Comparison of ENCODE assay signal across 27 cellular contexts in the genomic region with DNA sequence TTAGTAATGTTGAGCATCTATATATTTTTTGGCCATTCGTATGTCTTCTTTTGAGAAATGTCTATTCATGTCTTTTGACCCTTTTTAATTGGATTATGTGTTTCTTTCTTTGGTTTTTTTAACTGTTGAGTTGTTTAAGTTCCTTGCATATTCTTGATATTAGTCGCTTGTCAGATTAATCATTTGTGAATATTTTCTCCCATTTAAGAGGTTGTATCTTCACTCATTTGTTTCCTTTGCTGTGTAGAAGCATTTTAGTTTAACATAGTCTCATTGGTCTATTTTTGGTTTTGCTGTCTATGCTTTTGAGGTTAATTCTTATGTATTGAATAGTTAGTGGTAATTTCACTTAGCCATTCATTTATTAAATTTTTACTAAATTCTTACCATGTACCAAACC.
"Had no signal": no experiment of that assay in that cellular context is flagged by ENCODE, and none has a peak within 500 bp of the region (broad histone marks: within the 10 kb centered on the region; RNA-seq: fewer than 3 reads in every experiment).

No MANE protein-coding gene starts in this region.

- H3K36me3 ChIP-seq: neural progenitor cell, pancreas, prostate gland, right lobe of liver, sigmoid colon, suprapubic skin, tibial artery, upper lobe of left lung, vagina had no signal

- H3K27me3 ChIP-seq: neural progenitor cell, pancreas, right lobe of liver, sigmoid colon, suprapubic skin, testis, tibial artery, upper lobe of left lung, vagina had no signal

- H3K4me2 ChIP-seq: neural progenitor cell had no signal

- H3K9me3 Mint-ChIP-seq: nephron; neural progenitor cell; stimulated activated memory B cell treated with anti-CD40 and anti-IgM and Interleukin-4, amounts not matched to agents 10 μg/mL and 1 μg/mL and 100 μg/mL, for 72 hours; stimulated activated naive CD8-positive, alpha-beta T cell treated with anti-CD3 and anti-CD28 coated beads, Interleukin-15, amount 100 ng/mL, for 72 hours had no signal

- ATAC-seq: naive thymus-derived CD4-positive, alpha-beta T cell; natural killer cell; pancreas; right cardiac atrium; right lobe of liver; stimulated activated memory B cell treated with anti-CD40 and anti-IgM and Interleukin-4, amounts not matched to agents 10 μg/mL and 1 μg/mL and 100 μg/mL, for 72 hours; stimulated activated naive CD8-positive, alpha-beta T cell treated with anti-CD3 and anti-CD28 coated beads, Interleukin-15, amount 100 ng/mL, for 72 hours; stimulated activated naive CD8-positive, alpha-beta T cell treated with anti-CD3 and anti-CD28 coated beads, Interleukin-15, Interleukin-2, amounts not matched to agents 100 U/mL and 50 U/mL, for 24 hours had no signal

- H3K9ac ChIP-seq: neural progenitor cell had no signal

- H3K9me3 ChIP-seq: pancreas, prostate gland, right lobe of liver, sigmoid colon, suprapubic skin, testis, tibial artery, upper lobe of left lung, vagina had no signal

- DNase-seq: naive thymus-derived CD4-positive, alpha-beta T cell; natural killer cell; nucleus accumbens; pancreas; right cardiac atrium; right lobe of liver; sigmoid colon; small intestine; stimulated activated CD4-positive, alpha-beta T cell treated with anti-CD3 and anti-CD28 coated beads, Interleukin-15, amount 100 ng/mL, for 24 hours; stimulated activated CD4-positive, alpha-beta T cell treated with anti-CD3 and anti-CD28 coated beads, Interleukin-2, amount 100 ng/mL, for 24 hours; stimulated activated CD4-positive, alpha-beta T cell treated with anti-CD3 and anti-CD28 coated beads, Interleukin-2, amount 100 ng/mL, for 48 hours; stimulated activated CD4-positive, alpha-beta T cell treated with anti-CD3 and anti-CD28 coated beads, Interleukin-4, amount 100 ng/mL, for 24 hours; stimulated activated naive CD4-positive, alpha-beta T cell; stimulated activated naive CD8-positive, alpha-beta T cell treated with anti-CD3 and anti-CD28 coated beads, Interleukin-15, amount 100 ng/mL, for 72 hours; stimulated activated naive CD8-positive, alpha-beta T cell treated with anti-CD3 and anti-CD28 coated beads, Interleukin-15, Interleukin-2, amounts not matched to agents 100 U/mL and 50 U/mL, for 24 hours; substantia nigra; testis; tibial artery; trophoblast cell; upper lobe of left lung had no signal

- H3K4me1 ChIP-seq: neural progenitor cell, pancreas, prostate gland, right lobe of liver, sigmoid colon, suprapubic skin, testis, tibial artery, upper lobe of left lung, vagina had no signal

- H3K4me3 ChIP-seq: neural progenitor cell, pancreas, prostate gland, right lobe of liver, sigmoid colon, suprapubic skin, testis, tibial artery, upper lobe of left lung, vagina had no signal

- H3K27ac ChIP-seq: neural progenitor cell, pancreas, prostate gland, right lobe of liver, sigmoid colon, suprapubic skin, testis, tibial artery, upper lobe of left lung, vagina had no signal

- H3K4me1 Mint-ChIP-seq: naive thymus-derived CD4-positive, alpha-beta T cell; natural killer cell had no signal

- H3K27ac Mint-ChIP-seq: naive thymus-derived CD4-positive, alpha-beta T cell; natural killer cell; nephron; neural progenitor cell; stimulated activated memory B cell treated with anti-CD40 and anti-IgM and Interleukin-4, amounts not matched to agents 10 μg/mL and 1 μg/mL and 100 μg/mL, for 72 hours; stimulated activated naive CD8-positive, alpha-beta T cell treated with anti-CD3 and anti-CD28 coated beads, Interleukin-15, amount 100 ng/mL, for 72 hours had no signal

- FAIRE-seq: pancreas, small intestine, urothelium cell line had no signal

- H3K4me3 Mint-ChIP-seq: naive thymus-derived CD4-positive, alpha-beta T cell; natural killer cell; nephron; neural progenitor cell; stimulated activated memory B cell treated with anti-CD40 and anti-IgM and Interleukin-4, amounts not matched to agents 10 μg/mL and 1 μg/mL and 100 μg/mL, for 72 hours; stimulated activated naive CD8-positive, alpha-beta T cell treated with anti-CD3 and anti-CD28 coated beads, Interleukin-15, amount 100 ng/mL, for 72 hours had no signal

- H3K27me3 Mint-ChIP-seq: stimulated activated memory B cell treated with anti-CD40 and anti-IgM and Interleukin-4, amounts not matched to agents 10 μg/mL and 1 μg/mL and 100 μg/mL, for 72 hours had no signal

- H3K36me3 Mint-ChIP-seq: naive thymus-derived CD4-positive, alpha-beta T cell; natural killer cell; neural progenitor cell; stimulated activated memory B cell treated with anti-CD40 and anti-IgM and Interleukin-4, amounts not matched to agents 10 μg/mL and 1 μg/mL and 100 μg/mL, for 72 hours had no signal
